Comparison of ENCODE assay signal across 8 cellular contexts in genomic region chr17:82457790-82458129, GRCh38. TPM values are rescaled to one million over a fixed set of nuclear protein-coding genes. Genes with fewer than 3 reads are reported as not detected.
A peak's percentile ranks its signal among the peaks of the same experiment; 100 is the strongest.
DNase-seq lines count a peak whose midpoint lies in the region; ATAC-seq and TF ChIP-seq lines count a peak whose summit lies in the region.

No MANE protein-coding gene starts in this region.

- H3K79me1 ChIP-seq in IMR-90 (ENCODE audit: low read depth in 1 of 2, low read length in 2 of 2): peaks cover 13 to 38% of the 10 kb centered on the region in 2 experiments

- peak overlapping the region; percentile 37 for H3K4ac ChIP-seq in IMR-90 (ENCODE audit: low read depth, low read length)

- no peak for ATAC-seq in IMR-90 (ENCODE audit: low read depth)
- no peak for ATAC-seq in central memory CD8-positive, alpha-beta T cell (replicated peaks; ENCODE audit: extremely low read depth, poor library complexity, severe bottlenecking)
- ATAC-seq in HG03342 (IDR thresholded peaks at IDR 0.05; ENCODE audit: unreplicated experiment): no peak

- intact Hi-C loops in A673 (cut with micrococcal nuclease; ENCODE audit: unreplicated experiment): no loop called here
- intact Hi-C loops in IMR-90 (cut with micrococcal nuclease): loop anchor here (1.0 to 5.0 kb wide), 2 partner anchors 74 to 95 kb away; no protein-coding TSS in a partner anchor

- H3K36me3 Mint-ChIP-seq in central memory CD8-positive, alpha-beta T cell (ENCODE audit: insufficient read depth): peaks cover 32% of the 10 kb centered on the region

- peak overlapping the region; percentile 40 for H4K5ac ChIP-seq in IMR-90 (ENCODE audit: low read depth, low read length)

- TF ChIP-seq RAD21 in IMR-90 (IDR thresholded peaks at IDR 0.05; ENCODE audit: low read length): no peak

- peaks cover 22% of the 10 kb centered on the region for H3K36me3 ChIP-seq in A673 (ENCODE audit: insufficient read depth, low read length, poor library complexity, severe bottlenecking)
- H3K36me3 ChIP-seq in IMR-90 (ENCODE audit: control insufficient read depth, insufficient read depth, low read length): peaks cover 22% of the 10 kb centered on the region
- peaks cover 14 to 23% of the 10 kb centered on the region in 2 donors for H3K36me3 ChIP-seq in muscle layer of duodenum (ENCODE audit: control insufficient read depth in 1 of 2, insufficient read depth in 2 of 2, low read length in 2 of 2)

- peak overlapping the region; percentile 32; the same call in 1 of the 2 replicates for H3K14ac ChIP-seq in IMR-90 (replicated peaks; ENCODE audit: low read depth, low read length)

- H4K20me1 ChIP-seq in IMR-90 (ENCODE audit: insufficient read depth, low read length): peaks cover 13% of the 10 kb centered on the region

- H3K4me1 ChIP-seq in A673 (ENCODE audit: insufficient read depth, low read length, poor library complexity, severe bottlenecking) (peaks cover 8% of the 10 kb centered on the region), IMR-90 (ENCODE audit: control insufficient read depth, insufficient read depth, low read length) (peaks cover 3% of the 10 kb centered on the region), muscle layer of duodenum (ENCODE audit: control insufficient read depth in 1 of 2, insufficient read depth in 2 of 2, low read length in 2 of 2) (peaks cover 5 to 18% of the 10 kb centered on the region in 2 donors)

- H3K4me3 ChIP-seq in A673 (ENCODE audit: low read depth, low read length, poor library complexity, severe bottlenecking): peak overlapping the region; percentile 99
- peak overlapping the region; percentile 55; the same call in 1 of the 2 replicates for H3K4me3 ChIP-seq in IMR-90 (ENCODE audit: insufficient read depth, low read depth, low read length)
- peak overlapping the region; percentile 60 to 90 for H3K4me3 ChIP-seq in muscle layer of duodenum (ENCODE audit: low read depth in 1 of 2, low read length in 2 of 2)

- H2BK120ac ChIP-seq in IMR-90 (ENCODE audit: low read depth, low read length): no peak overlapping the region

- peak overlapping the region; percentile 1; the same call in 1 of the 2 replicates for H3K23ac ChIP-seq in IMR-90 (ENCODE audit: low read depth, low read length)

- H3K9me3 ChIP-seq in A673 (ENCODE audit: low read depth, low read length, poor library complexity, severe bottlenecking): no peaks in the 10 kb centered on the region
- no peaks in the 10 kb centered on the region for H3K9me3 ChIP-seq in IMR-90 (ENCODE audit: control insufficient read depth, insufficient read depth, low read length)
- H3K9me3 ChIP-seq in muscle layer of duodenum (ENCODE audit: control insufficient read depth in 1 of 2, low read length in 2 of 2): no peaks in the 10 kb centered on the region

- WGBS in IMR-90 (ENCODE audit: extremely low coverage in 2 of 2, insufficient read length in 1 of 2), 2 experiments: 0% methylated on average over 1 of the region's 3 CpGs; no CpG with 5 or more reads in 1 of the 2 experiments

- peak overlapping the region; percentile 14 to 78 for H4K8ac ChIP-seq in IMR-90 (ENCODE audit: low read depth in 2 of 2, low read length in 2 of 2)

- no peak overlapping the region for H2BK20ac ChIP-seq in IMR-90 (ENCODE audit: low read depth, low read length)

- POLR2A ChIA-PET in A673 (lab: Charles Lee; ENCODE audit: low non-redundant PET) (no interaction called here), IMR-90 (lab: Charles Lee; ENCODE audit: unreplicated experiment) (no interaction called here)

- H3K4me3 Mint-ChIP-seq in central memory CD8-positive, alpha-beta T cell: peak overlapping the region; percentile 90

- peak overlapping the region; percentile 87 for H2BK5ac ChIP-seq in IMR-90 (ENCODE audit: low read depth, low read length, poor library complexity, severe bottlenecking)

- no peak overlapping the region for H3K18ac ChIP-seq in IMR-90 (ENCODE audit: low read depth, low read length)

- in situ Hi-C loops in IMR-90 (cut with MboI; ENCODE audit: low sequenced_read_pairs): no loop called here

- peaks cover 31% of the 10 kb centered on the region for H3K4me1 Mint-ChIP-seq in central memory CD8-positive, alpha-beta T cell

- H2AK9ac ChIP-seq in IMR-90 (replicated peaks; ENCODE audit: low read depth, low read length, poor library complexity): peak overlapping the region; percentile 98

- no peak for TF ChIP-seq CTCF in A673 (conservative IDR thresholded peaks at IDR 0.05; ENCODE audit: low read depth, low read length)
- TF ChIP-seq CTCF in IMR-90 (conservative IDR thresholded peaks at IDR 0.05; ENCODE audit: low read depth, low read length): no peak

- H2AK5ac ChIP-seq in IMR-90 (ENCODE audit: low read depth, low read length): peak overlapping the region; percentile 82

- H3K27ac ChIP-seq in A673 (ENCODE audit: low read depth, low read length, poor library complexity, severe bottlenecking): peak overlapping the region; percentile 100
- peak overlapping the region; percentile 86 for H3K27ac ChIP-seq in IMR-90 (ENCODE audit: insufficient read depth, low read length)
- peak overlapping the region; percentile 99 for H3K27ac ChIP-seq in muscle layer of duodenum (ENCODE audit: low read length)

- peak overlapping the region; percentile 54 for H4K91ac ChIP-seq in IMR-90 (ENCODE audit: insufficient read depth, low read depth, low read length)

- BruUV-seq in A673 (replicated peaks; lab: Mats Ljungman, UMichigan) (TSS peak; percentile 91), IMR-90 (replicated peaks; lab: Mats Ljungman, UMichigan) (no TSS peak)

- peak overlapping the region; percentile 80 for H3K4me2 ChIP-seq in IMR-90 (ENCODE audit: low read depth, low read length)

- dilution Hi-C loops in IMR-90 (cut with HindIII; ENCODE audit: low sequenced_read_pairs, unreplicated experiment): no loop called here

- H3K27ac Mint-ChIP-seq in central memory CD8-positive, alpha-beta T cell (ENCODE audit: low read depth): peak overlapping the region; percentile 93

- DNase-seq in A673 (ENCODE audit: low spot score): no peak
- no peak for DNase-seq in IMR-90
- no peak for DNase-seq in central memory CD8-positive, alpha-beta T cell (ENCODE audit: low spot score in 2 of 2)
- DNase-seq in putamen (ENCODE audit: low spot score): no peak
- no peak for DNase-seq in AG08395 (ENCODE audit: low spot score)
- no peak for DNase-seq in NCI-H345 treated with DMSO at 0.1 percent for 48 hours (lab: John Stamatoyannopoulos, UW; ENCODE audit: unreplicated experiment)

- peak overlapping the region; percentile 95 for H2AFZ ChIP-seq in IMR-90 (replicated peaks; ENCODE audit: low read length, poor library complexity)

- peak overlapping the region; percentile 10; the same call in 1 of the 2 replicates for H3K9ac ChIP-seq in IMR-90 (ENCODE audit: low read depth, low read length)

- TF ChIP-seq POLR2A in IMR-90 (IDR thresholded peaks at IDR 0.05; ENCODE audit: low read depth, low read length): no peak

- H3K27me3 Mint-ChIP-seq in central memory CD8-positive, alpha-beta T cell: no peaks in the 10 kb centered on the region

- no peak overlapping the region for H2BK15ac ChIP-seq in IMR-90 (ENCODE audit: low read depth, low read length)

- peaks cover 8% of the 10 kb centered on the region; the same call in 1 of the 2 replicates for H3K9me1 ChIP-seq in IMR-90 (ENCODE audit: insufficient read depth, low read length)

- no peaks in the 10 kb centered on the region for H3K27me3 ChIP-seq in A673 (replicated peaks; ENCODE audit: insufficient read depth, low read depth, low read length, poor library complexity)
- no peaks in the 10 kb centered on the region for H3K27me3 ChIP-seq in IMR-90 (ENCODE audit: control insufficient read depth, insufficient read depth, low read length)
- no peaks in the 10 kb centered on the region for H3K27me3 ChIP-seq in muscle layer of duodenum (ENCODE audit: low read depth, low read length)

- no peak overlapping the region; the same call in 1 of the 2 replicates for H3K56ac ChIP-seq in IMR-90 (ENCODE audit: extremely low read depth, insufficient read depth, low read length)

- no peaks in the 10 kb centered on the region for H3K9me3 Mint-ChIP-seq in central memory CD8-positive, alpha-beta T cell

- CTCF ChIA-PET in A673 (lab: Charles Lee): no interaction called here
- CTCF ChIA-PET in IMR-90 (lab: Yijun Ruan, JAX): no interaction called here

TF ChIP-seq in IMR-90, 13 proteins besides CTCF, POLR2A, EP300 and RAD21 (continues in another document):
- no peak for TF ChIP-seq MAZ (IDR thresholded peaks at IDR 0.05; ENCODE audit: borderline replicate concordance, low read depth, low read length)
- no peak for TF ChIP-seq RCOR1 (IDR thresholded peaks at IDR 0.05; ENCODE audit: insufficient replicate concordance, low read length)
- no peak for TF ChIP-seq BHLHE40 (IDR thresholded peaks at IDR 0.05; ENCODE audit: low read depth, low read length)
- TF ChIP-seq CHD1 (IDR thresholded peaks at IDR 0.05; ENCODE audit: low read depth, low read length): no peak
- no peak for TF ChIP-seq NFE2L2 (IDR thresholded peaks at IDR 0.05; ENCODE audit: low read depth, low read length)

RNA-seq across cellular contexts. Expression of gene NARF, which starts 0.8 kb away (rescaled TPM):
- total RNA-seq in A673 (2021) (74.1 and 75.7 TPM in 2 replicates), IMR-90 (2012; rRNA removed) (70.8 and 83.7 TPM in 2 replicates)
- polyA plus RNA-seq in IMR-90 (2012; rRNA removed): 88.8 and 94.8 TPM in 2 replicates
- 72.3 and 101 TPM in 2 replicates for polyA plus RNA-seq in IMR-90 (2012; cell fraction: cytosol; rRNA removed)
- polyA plus RNA-seq in IMR-90 (2012; cell fraction: nucleus; rRNA removed; ENCODE audit: low replicate concordance): 89.0 and 135 TPM in 2 replicates

RNA-seq across cellular contexts. Expression of gene CYBC1, which starts 7.2 kb away (rescaled TPM):
- total RNA-seq in A673 (2021): 72.8 and 91.1 TPM in 2 replicates
- 61.1 and 75.1 TPM in 2 replicates for total RNA-seq in IMR-90 (2012; rRNA removed)
- polyA plus RNA-seq in IMR-90 (2012; rRNA removed): 76.7 and 89.0 TPM in 2 replicates
- polyA plus RNA-seq in IMR-90 (2012; cell fraction: cytosol; rRNA removed): 84.4 and 115 TPM in 2 replicates
- polyA plus RNA-seq in IMR-90 (2012; cell fraction: nucleus; rRNA removed; ENCODE audit: low replicate concordance): 201 and 366 TPM in 2 replicates

RNA-seq across cellular contexts. Expression of gene OGFOD3, which starts 39.4 kb away (rescaled TPM):
- total RNA-seq in A673 (2021) (25.0 and 30.9 TPM in 2 replicates), IMR-90 (2012; rRNA removed) (24.4 and 25.3 TPM in 2 replicates)
- polyA plus RNA-seq in IMR-90 (2012; rRNA removed): 33.4 and 34.5 TPM in 2 replicates
- polyA plus RNA-seq in IMR-90 (2012; cell fraction: cytosol; rRNA removed): 31.1 and 43.7 TPM in 2 replicates
- polyA plus RNA-seq in IMR-90 (2012; cell fraction: nucleus; rRNA removed; ENCODE audit: low replicate concordance): 18.5 and 32.9 TPM in 2 replicates

RNA-seq across cellular contexts. Expression of gene HEXD, which starts 39.6 kb away (rescaled TPM):
- total RNA-seq in A673 (2021): 20.1 and 24.0 TPM in 2 replicates
- total RNA-seq in IMR-90 (2012; rRNA removed): 3.8 and 4.2 TPM in 2 replicates
- 9.2 and 9.5 TPM in 2 replicates for polyA plus RNA-seq in IMR-90 (2012; rRNA removed)
- 5.6 and 10.0 TPM in 2 replicates for polyA plus RNA-seq in IMR-90 (2012; cell fraction: cytosol; rRNA removed)
- polyA plus RNA-seq in IMR-90 (2012; cell fraction: nucleus; rRNA removed; ENCODE audit: low replicate concordance): 76.9 and 127 TPM in 2 replicates
